1 cellular context compared by ENCODE assay signal in genomic region chr1:39609618-39610331, GRCh38.
A peak's percentile ranks its signal among the peaks of the same experiment; 100 is the strongest.
TF ChIP-seq lines count a peak whose summit lies in the region.

No MANE protein-coding gene starts in this region.

TF ChIP-seq in HEK293, 187 proteins besides CTCF, POLR2A, EP300 and RAD21 (continued from another document and continues in another):
- TF ChIP-seq ZNF449 (tag by site-specific recombination; IDR thresholded peaks at IDR 0.05) (peak; percentile 52; the same call in 1 of the 2 replicates), PRDM10 (tag by site-specific recombination; IDR thresholded peaks at IDR 0.05) (no peak), ZNF280D (tag by site-specific recombination; IDR thresholded peaks at IDR 0.05) (no peak), ZSCAN30 (tag by site-specific recombination; IDR thresholded peaks at IDR 0.05) (peak; percentile 40; the same call in 1 of the 2 replicates), ZNF558 (tag by site-specific recombination; IDR thresholded peaks at IDR 0.05) (no peak), BCL11A (tag by site-specific recombination; IDR thresholded peaks at IDR 0.05; ENCODE audit: low read depth) (no peak), ZNF398 (tag by site-specific recombination; IDR thresholded peaks at IDR 0.05) (no peak), ZNF239 (tag by site-specific recombination; IDR thresholded peaks at IDR 0.05) (no peak), ZNF623 (tag by site-specific recombination; IDR thresholded peaks at IDR 0.05) (peak; percentile 17; the same call in 1 of the 2 replicates), ZNF501 (tag by site-specific recombination; IDR thresholded peaks at IDR 0.05) (peak; percentile 72), SP2 (tag by site-specific recombination; IDR thresholded peaks at IDR 0.05) (no peak), ZNF24 (tag by site-specific recombination; IDR thresholded peaks at IDR 0.05) (no peak), ZNF175 (tag by site-specific recombination; IDR thresholded peaks at IDR 0.05) (no peak), ZBTB6 (tag by site-specific recombination; IDR thresholded peaks at IDR 0.05) (peak; percentile 20; the same call in 1 of the 2 replicates), ZNF423 (tag by site-specific recombination; IDR thresholded peaks at IDR 0.05) (peak; percentile 49; the same call in 1 of the 2 replicates), ZBTB44 (tag by site-specific recombination; IDR thresholded peaks at IDR 0.05) (no peak), ZSCAN16 (tag by site-specific recombination; IDR thresholded peaks at IDR 0.05) (no peak), WT1 (tag by site-specific recombination; IDR thresholded peaks at IDR 0.05) (no peak), TCF7L2 (IDR thresholded peaks at IDR 0.05; ENCODE audit: borderline replicate concordance, low read depth, low read length) (no peak), ZXDB (tag by site-specific recombination; IDR thresholded peaks at IDR 0.05) (peak; percentile 38; the same call in 1 of the 2 replicates), MEIS1 (CRISPR knock-in tag; IDR thresholded peaks at IDR 0.05; ENCODE audit: borderline replicate concordance) (no peak), ZNF433 (tag by site-specific recombination; IDR thresholded peaks at IDR 0.05; ENCODE audit: low read depth) (no peak), ZNF777 (tag by site-specific recombination; IDR thresholded peaks at IDR 0.05; ENCODE audit: borderline replicate concordance) (no peak), ZNF2 (tag by site-specific recombination; IDR thresholded peaks at IDR 0.05) (peak; percentile 99), ZNF571 (tag by site-specific recombination; IDR thresholded peaks at IDR 0.05) (no peak), SCRT2 (tag by site-specific recombination; IDR thresholded peaks at IDR 0.05) (no peak), ZFHX2 (tag by site-specific recombination; conservative IDR thresholded peaks at IDR 0.05) (peak; percentile 60), ZNF274 (IDR thresholded peaks at IDR 0.05; ENCODE audit: low read length) (no peak), ZNF274 (tag by site-specific recombination; IDR thresholded peaks at IDR 0.05; ENCODE audit: borderline replicate concordance) (no peak), ZNF830 (tag by site-specific recombination; IDR thresholded peaks at IDR 0.05; ENCODE audit: low read depth) (no peak), ZNF214 (tag by site-specific recombination; IDR thresholded peaks at IDR 0.05; ENCODE audit: borderline replicate concordance) (no peak), ZNF76 (tag by site-specific recombination; IDR thresholded peaks at IDR 0.05; ENCODE audit: borderline replicate concordance, low read depth) (no peak), ZNF10 (tag by site-specific recombination; IDR thresholded peaks at IDR 0.05) (peak; percentile 15; the same call in 1 of the 2 replicates), ZNF610 (tag by site-specific recombination; IDR thresholded peaks at IDR 0.05; ENCODE audit: borderline replicate concordance) (no peak)
- TF ChIP-seq, protein P1, sequence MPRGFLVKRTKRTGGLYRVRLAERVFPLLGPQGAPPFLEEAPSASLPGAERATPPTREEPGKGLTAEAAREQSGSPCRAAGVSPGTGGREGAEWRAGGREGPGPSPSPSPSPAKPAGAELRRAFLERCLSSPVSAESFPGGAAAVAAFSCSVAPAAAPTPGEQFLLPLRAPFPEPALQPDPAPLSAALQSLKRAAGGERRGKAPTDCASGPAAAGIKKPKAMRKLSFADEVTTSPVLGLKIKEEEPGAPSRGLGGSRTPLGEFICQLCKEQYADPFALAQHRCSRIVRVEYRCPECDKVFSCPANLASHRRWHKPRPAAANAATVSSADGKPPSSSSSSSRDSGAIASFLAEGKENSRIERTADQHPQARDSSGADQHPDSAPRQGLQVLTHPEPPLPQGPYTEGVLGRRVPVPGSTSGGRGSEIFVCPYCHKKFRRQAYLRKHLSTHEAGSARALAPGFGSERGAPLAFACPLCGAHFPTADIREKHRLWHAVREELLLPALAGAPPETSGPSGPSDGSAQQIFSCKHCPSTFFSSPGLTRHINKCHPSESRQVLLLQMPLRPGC (tag by site-specific recombination; IDR thresholded peaks at IDR 0.05), result no peak
- TF ChIP-seq, protein P2, sequence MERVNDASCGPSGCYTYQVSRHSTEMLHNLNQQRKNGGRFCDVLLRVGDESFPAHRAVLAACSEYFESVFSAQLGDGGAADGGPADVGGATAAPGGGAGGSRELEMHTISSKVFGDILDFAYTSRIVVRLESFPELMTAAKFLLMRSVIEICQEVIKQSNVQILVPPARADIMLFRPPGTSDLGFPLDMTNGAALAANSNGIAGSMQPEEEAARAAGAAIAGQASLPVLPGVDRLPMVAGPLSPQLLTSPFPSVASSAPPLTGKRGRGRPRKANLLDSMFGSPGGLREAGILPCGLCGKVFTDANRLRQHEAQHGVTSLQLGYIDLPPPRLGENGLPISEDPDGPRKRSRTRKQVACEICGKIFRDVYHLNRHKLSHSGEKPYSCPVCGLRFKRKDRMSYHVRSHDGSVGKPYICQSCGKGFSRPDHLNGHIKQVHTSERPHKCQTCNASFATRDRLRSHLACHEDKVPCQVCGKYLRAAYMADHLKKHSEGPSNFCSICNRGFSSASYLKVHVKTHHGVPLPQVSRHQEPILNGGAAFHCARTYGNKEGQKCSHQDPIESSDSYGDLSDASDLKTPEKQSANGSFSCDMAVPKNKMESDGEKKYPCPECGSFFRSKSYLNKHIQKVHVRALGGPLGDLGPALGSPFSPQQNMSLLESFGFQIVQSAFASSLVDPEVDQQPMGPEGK (tag by site-specific recombination; IDR thresholded peaks at IDR 0.05), result peak; percentile 72
- TF ChIP-seq, protein P3, sequence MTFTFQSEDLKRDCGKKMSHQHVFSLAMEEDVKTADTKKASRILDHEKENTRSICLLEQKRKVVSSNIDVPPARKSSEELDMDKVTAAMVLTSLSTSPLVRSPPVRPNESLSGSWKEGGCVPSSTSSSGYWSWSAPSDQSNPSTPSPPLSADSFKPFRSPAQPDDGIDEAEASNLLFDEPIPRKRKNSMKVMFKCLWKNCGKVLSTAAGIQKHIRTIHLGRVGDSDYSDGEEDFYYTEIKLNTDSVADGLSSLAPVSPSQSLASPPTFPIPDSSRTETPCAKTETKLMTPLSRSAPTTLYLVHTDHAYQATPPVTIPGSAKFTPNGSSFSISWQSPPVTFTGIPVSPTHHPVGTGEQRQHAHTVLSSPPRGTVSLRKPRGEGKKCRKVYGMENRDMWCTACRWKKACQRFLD (tag by site-specific recombination; IDR thresholded peaks at IDR 0.05), result no peak
- TF ChIP-seq, protein P4, sequence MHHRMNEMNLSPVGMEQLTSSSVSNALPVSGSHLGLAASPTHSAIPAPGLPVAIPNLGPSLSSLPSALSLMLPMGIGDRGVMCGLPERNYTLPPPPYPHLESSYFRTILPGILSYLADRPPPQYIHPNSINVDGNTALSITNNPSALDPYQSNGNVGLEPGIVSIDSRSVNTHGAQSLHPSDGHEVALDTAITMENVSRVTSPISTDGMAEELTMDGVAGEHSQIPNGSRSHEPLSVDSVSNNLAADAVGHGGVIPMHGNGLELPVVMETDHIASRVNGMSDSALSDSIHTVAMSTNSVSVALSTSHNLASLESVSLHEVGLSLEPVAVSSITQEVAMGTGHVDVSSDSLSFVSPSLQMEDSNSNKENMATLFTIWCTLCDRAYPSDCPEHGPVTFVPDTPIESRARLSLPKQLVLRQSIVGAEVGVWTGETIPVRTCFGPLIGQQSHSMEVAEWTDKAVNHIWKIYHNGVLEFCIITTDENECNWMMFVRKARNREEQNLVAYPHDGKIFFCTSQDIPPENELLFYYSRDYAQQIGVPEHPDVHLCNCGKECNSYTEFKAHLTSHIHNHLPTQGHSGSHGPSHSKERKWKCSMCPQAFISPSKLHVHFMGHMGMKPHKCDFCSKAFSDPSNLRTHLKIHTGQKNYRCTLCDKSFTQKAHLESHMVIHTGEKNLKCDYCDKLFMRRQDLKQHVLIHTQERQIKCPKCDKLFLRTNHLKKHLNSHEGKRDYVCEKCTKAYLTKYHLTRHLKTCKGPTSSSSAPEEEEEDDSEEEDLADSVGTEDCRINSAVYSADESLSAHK (tag by site-specific recombination; IDR thresholded peaks at IDR 0.05), result no peak
